In genomic region chr20:6654490-6655247, GRCh38 we compare ENCODE assay signal across 17 cellular contexts.
DNase-seq lines count a peak whose midpoint lies in the region; ATAC-seq and TF ChIP-seq lines count a peak whose summit lies in the region.
"Had no signal": no experiment of that assay in that cellular context is flagged by ENCODE, and none has a peak within 500 bp of the region (broad histone marks: within the 10 kb centered on the region; RNA-seq: fewer than 3 reads in every experiment).

No MANE protein-coding gene starts in this region.

- CTCF ChIA-PET in PC-3 (lab: Charles Lee) (no interaction called here), Calu3 (lab: Charles Lee) (no interaction called here)

- DNase-seq in GM03348 (ENCODE audit: low spot score): peak; percentile 5
- peak; percentile 76 for DNase-seq in PC-3
- no peak for DNase-seq in esophagus squamous epithelium (lab: John Stamatoyannopoulos, UW)
- peak; percentile 73 for DNase-seq in myocyte (ENCODE audit: low read depth)
- DNase-seq in vagina (ENCODE audit: extremely low spot score in 2 of 2): no peak
- DNase-seq in germinal center (ENCODE audit: low spot score): no peak
- DNase-seq in activated CD8-positive, alpha-beta memory T cell treated with anti-CD3 and anti-CD28 coated beads, Interleukin-2, amount 50 U/mL, for 48 hours: no peak
- DNase-seq in Calu3: no peak
- DNase-seq: activated CD4-positive, alpha-beta T cell treated with anti-CD3 and anti-CD28 coated beads, Interleukin-2, amount 10 ng/mL, durations not matched to agents 7 days and 5 days; activated naive CD8-positive, alpha-beta T cell treated with anti-CD3 and anti-CD28 coated beads, Interleukin-2, amount 10 ng/mL, durations not matched to agents 7 days and 5 days; activated T-cell treated with anti-CD3 and anti-CD28 coated beads, Interleukin-2, amount 50 U/mL, for 1 hour; KG1; NCI-H1417 treated with DMSO at 0.1 percent for 48 hours; NCI-H226; pancreas; stimulated activated naive CD4-positive, alpha-beta T cell treated with Interleukin-2 at 50 U/mL for 16 hours had no signal

- H3K9me3 Mint-ChIP-seq in Calu3 (ENCODE audit: low read depth, unreplicated experiment): no peaks in the 10 kb centered on the region

- H3K27ac Mint-ChIP-seq in Calu3 (ENCODE audit: unreplicated experiment): no peak overlapping the region
- H3K27ac Mint-ChIP-seq: activated CD4-positive, alpha-beta T cell treated with anti-CD3 and anti-CD28 coated beads, Interleukin-2, amount 10 ng/mL, durations not matched to agents 7 days and 5 days; activated naive CD8-positive, alpha-beta T cell treated with anti-CD3 and anti-CD28 coated beads, Interleukin-2, amount 10 ng/mL, durations not matched to agents 7 days and 5 days had no signal

- H2AFZ ChIP-seq in PC-3 (ENCODE audit: low read length): peak overlapping the region; percentile 51

- peak overlapping the region; percentile 68 for H3K4me2 ChIP-seq in PC-3 (ENCODE audit: low read length)

- H3K4me1 ChIP-seq in PC-3 (ENCODE audit: insufficient read depth, low read length) (peaks cover 29% of the 10 kb centered on the region), esophagus squamous epithelium (peaks cover 0 to 58% (median 8%) of the 10 kb centered on the region in 3 donors), vagina (no peaks in the 10 kb centered on the region)
- H3K4me1 ChIP-seq: pancreas, SJSA1 had no signal

- peak overlapping the region; percentile 77 for H3K27ac ChIP-seq in PC-3 (ENCODE audit: low read length)
- H3K27ac ChIP-seq in esophagus squamous epithelium: peak overlapping the region; percentile 34 to 65 (median 56)
- no peak overlapping the region for H3K27ac ChIP-seq in vagina
- H3K27ac ChIP-seq: pancreas, SJSA1 had no signal

- peaks cover 20% of the 10 kb centered on the region for H3K4me1 Mint-ChIP-seq in Calu3 (ENCODE audit: low read depth, unreplicated experiment)
- H3K4me1 Mint-ChIP-seq: activated CD4-positive, alpha-beta T cell treated with anti-CD3 and anti-CD28 coated beads, Interleukin-2, amount 10 ng/mL, durations not matched to agents 7 days and 5 days; activated naive CD8-positive, alpha-beta T cell treated with anti-CD3 and anti-CD28 coated beads, Interleukin-2, amount 10 ng/mL, durations not matched to agents 7 days and 5 days had no signal

- no peak for ATAC-seq in PC-3

- TF ChIP-seq CTCF in PC-3 (conservative IDR thresholded peaks at IDR 0.05; ENCODE audit: low read depth, low read length) (no peak), esophagus squamous epithelium (IDR thresholded peaks at IDR 0.05) (no peak), vagina (IDR thresholded peaks at IDR 0.05) (no peak), Calu3 (IDR thresholded peaks at IDR 0.05; ENCODE audit: unreplicated experiment) (no peak)

- no peak overlapping the region for H3K4me3 Mint-ChIP-seq in Calu3 (ENCODE audit: low read depth, unreplicated experiment)
- H3K4me3 Mint-ChIP-seq: activated CD4-positive, alpha-beta T cell treated with anti-CD3 and anti-CD28 coated beads, Interleukin-2, amount 10 ng/mL, durations not matched to agents 7 days and 5 days; activated naive CD8-positive, alpha-beta T cell treated with anti-CD3 and anti-CD28 coated beads, Interleukin-2, amount 10 ng/mL, durations not matched to agents 7 days and 5 days had no signal

- H3K27me3 ChIP-seq in PC-3 (ENCODE audit: low read length) (no peaks in the 10 kb centered on the region), esophagus squamous epithelium (no peaks in the 10 kb centered on the region), vagina (no peaks in the 10 kb centered on the region)
- H3K27me3 ChIP-seq: pancreas, SJSA1 had no signal

- POLR2A ChIA-PET in PC-3 (lab: Charles Lee; ENCODE audit: unreplicated experiment): no interaction called here

- peak overlapping the region; percentile 6; the same call in 1 of the 2 replicates for H3K9ac ChIP-seq in PC-3 (ENCODE audit: low read length)

- TF ChIP-seq POLR2A in esophagus squamous epithelium (IDR thresholded peaks at IDR 0.05): no peak
- TF ChIP-seq POLR2A in vagina (IDR thresholded peaks at IDR 0.05): no peak

- WGBS in esophagus squamous epithelium, 2 donors: 40 to 51% methylated on average over 10 of the region's 10 CpGs

- no peaks in the 10 kb centered on the region for H4K20me1 ChIP-seq in PC-3 (ENCODE audit: low read length)

- H3K79me2 ChIP-seq in PC-3 (ENCODE audit: low read length): no peaks in the 10 kb centered on the region

- peaks cover 3% of the 10 kb centered on the region for H3F3A ChIP-seq in PC-3 (ENCODE audit: low read length, unreplicated experiment)

- H3K9me3 ChIP-seq in PC-3 (ENCODE audit: low read length) (no peaks in the 10 kb centered on the region), esophagus squamous epithelium (no peaks in the 10 kb centered on the region), vagina (no peaks in the 10 kb centered on the region)
- H3K9me3 ChIP-seq: pancreas, SJSA1 had no signal

- intact Hi-C loops in PC-3 (cut with micrococcal nuclease): no loop called here
- intact Hi-C loops in esophagus squamous epithelium (cut with DNase I): no loop called here
- intact Hi-C loops in vagina (cut with DNase I): no loop called here
- intact Hi-C loops in Calu3 (cut with micrococcal nuclease; ENCODE audit: unreplicated experiment): no loop called here

- no peaks in the 10 kb centered on the region for H3K27me3 Mint-ChIP-seq in Calu3 (ENCODE audit: unreplicated experiment)
- H3K27me3 Mint-ChIP-seq: activated CD4-positive, alpha-beta T cell treated with anti-CD3 and anti-CD28 coated beads, Interleukin-2, amount 10 ng/mL, durations not matched to agents 7 days and 5 days; activated naive CD8-positive, alpha-beta T cell treated with anti-CD3 and anti-CD28 coated beads, Interleukin-2, amount 10 ng/mL, durations not matched to agents 7 days and 5 days had no signal

- BruUV-seq in PC-3 (replicated peaks; lab: Mats Ljungman, UMichigan) (no TSS peak), Calu3 (replicated peaks; lab: Mats Ljungman, UMichigan) (no TSS peak)

- H3K9me2 ChIP-seq in PC-3 (replicated peaks; ENCODE audit: low read length): no peaks in the 10 kb centered on the region

- H3K4me3 ChIP-seq in PC-3 (ENCODE audit: low read length) (peak overlapping the region; percentile 18; the same call in 1 of the 2 replicates), esophagus squamous epithelium (no peak overlapping the region), vagina (no peak overlapping the region)
- H3K4me3 ChIP-seq: pancreas, SJSA1 had no signal

- no peaks in the 10 kb centered on the region for H3K36me3 Mint-ChIP-seq in Calu3 (ENCODE audit: insufficient read depth, unreplicated experiment)
- H3K36me3 Mint-ChIP-seq: activated naive CD8-positive, alpha-beta T cell treated with anti-CD3 and anti-CD28 coated beads, Interleukin-2, amount 10 ng/mL, durations not matched to agents 7 days and 5 days had no signal

- H3K36me3 ChIP-seq in PC-3 (ENCODE audit: low read depth, low read length) (no peaks in the 10 kb centered on the region), esophagus squamous epithelium (no peaks in the 10 kb centered on the region), vagina (no peaks in the 10 kb centered on the region)
- H3K36me3 ChIP-seq: pancreas, SJSA1 had no signal

Comparison
In these comparisons a context has a peak if more than half of its experiments do, and no peak if none do; other contexts are left out.
1. DNase-seq: peak in GM03348 (single experiment), PC-3 (single experiment) and myocyte (single experiment); none in esophagus squamous epithelium (single experiment), vagina (0 of 2), germinal center (single experiment), activated CD8-positive, alpha-beta memory T cell treated with anti-CD3 and anti-CD28 coated beads, Interleukin-2, amount 50 U/mL, for 48 hours (single experiment) and Calu3 (single experiment).